In genomic region chr6:137260205-137260604, GRCh38 we compare ENCODE assay signal across 33 cellular contexts.
"Had no signal": no experiment of that assay in that cellular context is flagged by ENCODE, and none has a peak within 500 bp of the region (broad histone marks: within the 10 kb centered on the region; RNA-seq: fewer than 3 reads in every experiment).

No MANE protein-coding gene starts in this region.

- H3K36me3 ChIP-seq: ascending aorta, WERI-Rb-1 had no signal

- H3K4me3 ChIP-seq: ascending aorta, PC-9 had no signal

- H3K27ac Mint-ChIP-seq: activated CD4-positive, alpha-beta memory T cell treated with anti-CD3 and anti-CD28 coated beads, Interleukin-2, amount 10 ng/mL, durations not matched to agents 7 days and 5 days; activated CD8-positive, alpha-beta memory T cell treated with anti-CD3 and anti-CD28 coated beads, Interleukin-2, amount 10 ng/mL, durations not matched to agents 7 days and 5 days; activated naive CD4-positive, alpha-beta T cell treated with anti-CD3 and anti-CD28 coated beads, Interleukin-2, amount 10 ng/mL, durations not matched to agents 7 days and 5 days; activated naive CD8-positive, alpha-beta T cell; activated naive CD8-positive, alpha-beta T cell treated with anti-CD3 and anti-CD28 coated beads, Interleukin-2, amount 50 U/mL, for 24 hours had no signal

- H3K27me3 Mint-ChIP-seq: T-helper 17 cell had no signal

- H3K4me3 Mint-ChIP-seq: activated CD4-positive, alpha-beta memory T cell treated with anti-CD3 and anti-CD28 coated beads, Interleukin-2, amount 10 ng/mL, durations not matched to agents 7 days and 5 days; activated CD8-positive, alpha-beta memory T cell treated with anti-CD3 and anti-CD28 coated beads, Interleukin-2, amount 10 ng/mL, durations not matched to agents 7 days and 5 days; activated naive CD4-positive, alpha-beta T cell treated with anti-CD3 and anti-CD28 coated beads, Interleukin-2, amount 10 ng/mL, durations not matched to agents 7 days and 5 days; activated naive CD8-positive, alpha-beta T cell; activated naive CD8-positive, alpha-beta T cell treated with anti-CD3 and anti-CD28 coated beads, Interleukin-2, amount 50 U/mL, for 24 hours; T-cell; T-helper 17 cell had no signal

- ATAC-seq: activated CD8-positive, alpha-beta memory T cell treated with anti-CD3 and anti-CD28 coated beads, Interleukin-2, amount 10 ng/mL, durations not matched to agents 7 days and 5 days; activated naive CD8-positive, alpha-beta T cell treated with anti-CD3 and anti-CD28 coated beads, Interleukin-2, amount 50 U/mL, for 24 hours; Right ventricle myocardium inferior; SK-N-SH treated with all-trans-retinoic acid at 6 μM for 48 hours; T-cell; T-helper 17 cell had no signal

- H3K9me3 Mint-ChIP-seq: activated naive CD8-positive, alpha-beta T cell treated with anti-CD3 and anti-CD28 coated beads, Interleukin-2, amount 50 U/mL, for 24 hours had no signal

- H3K27ac ChIP-seq: ascending aorta, PC-9, RWPE1, WERI-Rb-1 had no signal

- H3K9me3 ChIP-seq: ascending aorta had no signal

- H3K36me3 Mint-ChIP-seq: activated CD8-positive, alpha-beta memory T cell treated with anti-CD3 and anti-CD28 coated beads, Interleukin-2, amount 10 ng/mL, durations not matched to agents 7 days and 5 days; activated naive CD4-positive, alpha-beta T cell treated with anti-CD3 and anti-CD28 coated beads, Interleukin-2, amount 10 ng/mL, durations not matched to agents 7 days and 5 days; T-cell had no signal

- H3K27me3 ChIP-seq: ascending aorta had no signal

- DNase-seq: activated CD4-positive, alpha-beta memory T cell treated with anti-CD3 and anti-CD28 coated beads, Interleukin-2, amount 10 ng/mL, durations not matched to agents 7 days and 5 days; activated CD4-positive, alpha-beta T cell treated with anti-CD3 and anti-CD28 coated beads for 1 hour; activated CD4-positive, alpha-beta T cell treated with anti-CD3 and anti-CD28 coated beads for 48 hours; activated CD4-positive, CD25-positive, alpha-beta regulatory T cell; activated CD8-positive, alpha-beta memory T cell treated with anti-CD3 and anti-CD28 coated beads for 24 hours; activated CD8-positive, alpha-beta memory T cell treated with anti-CD3 and anti-CD28 coated beads, Interleukin-2, amount 10 ng/mL, durations not matched to agents 7 days and 5 days; activated CD8-positive, alpha-beta memory T cell treated with anti-CD3 and anti-CD28 coated beads, Interleukin-2, amount 50 U/mL, for 48 hours; activated effector memory CD4-positive, alpha-beta T cell treated with Interleukin-2 at 50 U/mL for 16 hours; activated naive CD4-positive, alpha-beta T cell treated with anti-CD3 and anti-CD28 coated beads, Interleukin-2, amount 10 ng/mL, durations not matched to agents 7 days and 5 days; activated naive CD8-positive, alpha-beta T cell treated with anti-CD3 and anti-CD28 coated beads, Interleukin-2, amount 50 U/mL, for 24 hours; activated T-cell treated with anti-CD3 and anti-CD28 coated beads, Interleukin-2, amount 50 U/mL, for 48 hours; amygdala; KG1; NCI-H1092 treated with DMSO at 0.1 percent for 48 hours; NCI-H1417; NCI-H146; NCI-H187; NCI-H2029 treated with DMSO at 0.1 percent for 48 hours; NCI-H2107; NCI-H2171; NCI-H510A; NCI-H526; NCI-H748 treated with DMSO at 0.1 percent for 48 hours; SIG-M5; T-cell; T-helper 17 cell; WERI-Rb-1 had no signal
